8 cellular contexts compared by ENCODE assay signal in genomic region chr7:117127585-117128168, GRCh38.
DNase-seq lines count a peak whose midpoint lies in the region; ATAC-seq and TF ChIP-seq lines count a peak whose summit lies in the region.

No MANE protein-coding gene starts in this region.

- no peak overlapping the region for H3K4me3 Mint-ChIP-seq in neural progenitor cell

- H3K27me3 Mint-ChIP-seq in neural progenitor cell (ENCODE audit: insufficient read depth, low read depth) = no peaks in the 10 kb centered on the region

- H3K4me2 ChIP-seq in neural progenitor cell = no peak overlapping the region

- no peaks in the 10 kb centered on the region for H4K20me1 ChIP-seq in neural progenitor cell (ENCODE audit: low read depth)

- H3K4me1 Mint-ChIP-seq in neural progenitor cell = peaks cover 21% of the 10 kb centered on the region

- TF ChIP-seq CTCF in HFF-Myc (IDR thresholded peaks at IDR 0.05; ENCODE audit: low read depth, low read length, missing control alignments) (peak; percentile 47), epithelial cell of esophagus (IDR thresholded peaks at IDR 0.05; ENCODE audit: insufficient read depth, low read depth, low read length, missing control alignments) (peak; percentile 71), neural progenitor cell (IDR thresholded peaks at IDR 0.05) (peak; percentile 83)

- H3F3A ChIP-seq in neural progenitor cell (ENCODE audit: low read depth) = no peaks in the 10 kb centered on the region

- no peaks in the 10 kb centered on the region for H3K36me3 ChIP-seq in neural progenitor cell

- ATAC-seq in HG02759 (IDR thresholded peaks at IDR 0.05; ENCODE audit: unreplicated experiment) = no peak

- no peak overlapping the region for H2AFZ ChIP-seq in neural progenitor cell (replicated peaks)

- H3K27ac Mint-ChIP-seq in neural progenitor cell = no peak overlapping the region

- H3K27me3 ChIP-seq in neural progenitor cell = no peaks in the 10 kb centered on the region

- DNase-seq in NOMO-1 treated with DMSO at 0.1 percent for 48 hours (lab: John Stamatoyannopoulos, UW; ENCODE audit: unreplicated experiment) = peak; percentile 12
- DNase-seq in NOMO-1 treated with dmso at 0.1 percent for 144 hours (lab: John Stamatoyannopoulos, UW; ENCODE audit: unreplicated experiment) = no peak
- DNase-seq in HFF-Myc (ENCODE audit: extremely low read depth, low read depth) = peak; percentile 51
- DNase-seq in NCI-H2107 (lab: John Stamatoyannopoulos, UW) = peak; percentile 43
- DNase-seq in activated CD4-positive, CD25-positive, alpha-beta regulatory T cell treated with anti-CD3 and anti-CD28 coated beads, Interleukin-2, amount 50 U/mL, for 16 hours (ENCODE audit: low read depth, low spot score) = peak; percentile 27
- DNase-seq in epithelial cell of esophagus (ENCODE audit: low read depth) = peak; percentile 66
- peak; percentile 46 for DNase-seq in neural progenitor cell (ENCODE audit: low spot score)

- no peak overlapping the region for H3K27ac ChIP-seq in neural progenitor cell

- no peaks in the 10 kb centered on the region for H3K79me2 ChIP-seq in neural progenitor cell (ENCODE audit: low read depth)

- H3K9me3 ChIP-seq in neural progenitor cell (ENCODE audit: low read depth) = no peaks in the 10 kb centered on the region

- peaks cover 9% of the 10 kb centered on the region for H3K36me3 Mint-ChIP-seq in neural progenitor cell

- H3K4me1 ChIP-seq in neural progenitor cell = peaks cover 12% of the 10 kb centered on the region

- H3K9me3 Mint-ChIP-seq in neural progenitor cell = no peaks in the 10 kb centered on the region

- H3K9ac ChIP-seq in neural progenitor cell = no peak overlapping the region

- H3K4me3 ChIP-seq in HFF-Myc (replicated peaks; ENCODE audit: low read depth, low read length) (no peak overlapping the region), epithelial cell of esophagus (ENCODE audit: low read length) (no peak overlapping the region), neural progenitor cell (no peak overlapping the region)
